Comparison of ENCODE assay signal across 25 cellular contexts in the genomic region with DNA sequence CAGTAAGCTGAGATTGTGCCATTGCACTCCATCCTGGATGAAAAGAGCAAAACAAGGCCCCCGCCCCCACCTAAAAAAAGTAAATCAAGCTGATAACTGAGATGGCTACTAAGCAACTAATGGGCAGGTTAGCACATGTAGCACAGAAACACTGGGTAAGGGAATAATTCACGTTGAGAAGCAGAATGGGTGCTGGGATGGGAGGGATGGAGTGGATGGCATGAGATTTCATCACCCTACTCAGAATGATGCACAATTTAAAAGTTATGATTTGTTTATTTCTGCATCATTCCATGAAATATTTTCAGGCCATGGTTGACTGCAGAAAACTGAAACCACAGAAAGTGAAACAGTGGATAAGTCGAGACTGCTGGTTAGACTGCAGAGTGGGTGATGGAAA.
"Had no signal": no experiment of that assay in that cellular context is flagged by ENCODE, and none has a peak within 500 bp of the region (broad histone marks: within the 10 kb centered on the region; RNA-seq: fewer than 3 reads in every experiment).

No MANE protein-coding gene starts in this region.

- H3K4me3 Mint-ChIP-seq: effector memory CD8-positive, alpha-beta T cell; endodermal cell; memory B cell; naive thymus-derived CD4-positive, alpha-beta T cell had no signal

- H3K4me1 Mint-ChIP-seq: memory B cell; naive thymus-derived CD4-positive, alpha-beta T cell had no signal

- H3K27ac ChIP-seq: coronary artery, dorsolateral prefrontal cortex, esophagus squamous epithelium, gastrocnemius medialis, heart right ventricle, left lung had no signal

- H3K4me3 ChIP-seq: coronary artery, dorsolateral prefrontal cortex, esophagus squamous epithelium, gastrocnemius medialis, heart right ventricle, left lung, lung had no signal

- H3K36me3 Mint-ChIP-seq: memory B cell had no signal

- H3K27ac Mint-ChIP-seq: effector memory CD8-positive, alpha-beta T cell; endodermal cell; memory B cell; naive thymus-derived CD4-positive, alpha-beta T cell had no signal

- ATAC-seq: effector memory CD8-positive, alpha-beta T cell; esophagus mucosa; gastrocnemius medialis; heart right ventricle; left cardiac atrium; left lung; left ventricle myocardium superior; naive thymus-derived CD4-positive, alpha-beta T cell had no signal

- H3K27me3 Mint-ChIP-seq: effector memory CD8-positive, alpha-beta T cell; memory B cell; naive thymus-derived CD4-positive, alpha-beta T cell had no signal

- H3K9me3 Mint-ChIP-seq: effector memory CD8-positive, alpha-beta T cell; endodermal cell; memory B cell had no signal

- DNase-seq: dermis blood vessel endothelial cell; dorsolateral prefrontal cortex; effector CD4-positive, alpha-beta T cell; effector memory CD8-positive, alpha-beta T cell; endodermal cell; erythroblast; esophagus squamous epithelium; foreskin fibroblast; foreskin melanocyte; gastrocnemius medialis; glutamatergic neuron; head of caudate nucleus; heart right ventricle; hippocampal formation; left cardiac atrium; left lung; left ventricle myocardium superior; mammary epithelial cell; mesendoderm; midbrain; naive thymus-derived CD4-positive, alpha-beta T cell had no signal
